1 cellular context compared by ENCODE assay signal in genomic region chr4:78938474-78938867, GRCh38.
TF ChIP-seq lines count a peak whose summit lies in the region.

No MANE protein-coding gene starts in this region.

TF ChIP-seq in WTC11, 78 proteins besides CTCF, POLR2A, EP300 and RAD21 (continued from another document):
- TF ChIP-seq ATF2 (CRISPR knock-in tag; IDR thresholded peaks at IDR 0.05; ENCODE audit: borderline replicate concordance, low read depth), result no peak
- no peak for TF ChIP-seq TEAD1 (CRISPR knock-in tag; IDR thresholded peaks at IDR 0.05)
- TF ChIP-seq E2F5 (CRISPR knock-in tag; IDR thresholded peaks at IDR 0.05), result no peak
- no peak for TF ChIP-seq FOXJ3 (CRISPR knock-in tag; IDR thresholded peaks at IDR 0.05; ENCODE audit: borderline replicate concordance)
- TF ChIP-seq ZNF425 (CRISPR knock-in tag; conservative IDR thresholded peaks at IDR 0.05), result no peak
- TF ChIP-seq NR1H2 (CRISPR knock-in tag; IDR thresholded peaks at IDR 0.05), result no peak
- no peak for TF ChIP-seq AFF4 (CRISPR knock-in tag; IDR thresholded peaks at IDR 0.05; ENCODE audit: borderline replicate concordance)
- no peak for TF ChIP-seq ZNF532 (CRISPR knock-in tag; IDR thresholded peaks at IDR 0.05; ENCODE audit: borderline replicate concordance)
- TF ChIP-seq JUN (CRISPR knock-in tag; IDR thresholded peaks at IDR 0.05), result no peak
